17 cellular contexts compared by ENCODE assay signal in genomic region chr3:112744825-112745566, GRCh38.
A peak's percentile ranks its signal among the peaks of the same experiment; 100 is the strongest.
DNase-seq lines count a peak whose midpoint lies in the region; ATAC-seq and TF ChIP-seq lines count a peak whose summit lies in the region.
"Had no signal": no experiment of that assay in that cellular context is flagged by ENCODE, and none has a peak within 500 bp of the region (broad histone marks: within the 10 kb centered on the region; RNA-seq: fewer than 3 reads in every experiment).

No MANE protein-coding gene starts in this region.

- intact Hi-C loops in left lung (cut with DNase I): no loop called here

- H3K36me3 ChIP-seq in left lung: no peaks in the 10 kb centered on the region
- H3K36me3 ChIP-seq: esophagus squamous epithelium, MG63 had no signal

- no peak overlapping the region for H3K4me3 Mint-ChIP-seq in HFFc6
- H3K4me3 Mint-ChIP-seq: activated naive CD8-positive, alpha-beta T cell; activated T-cell treated with anti-CD3 and anti-CD28 coated beads, Interleukin-2, amount 50 U/mL, for 24 hours; dendritic cell treated with granulocyte-macrophage colony-stimulating factor and Interleukin-4, amounts not matched to agents 40 ng/mL and 50 ng/mL, for 4 days had no signal

- no peak overlapping the region for H3K27ac ChIP-seq in left lung
- H3K27ac ChIP-seq: esophagus squamous epithelium had no signal

- DNase-seq in ELF-1 (ENCODE audit: low read depth, low spot score) (peak; percentile 21), choroid plexus epithelial cell (ENCODE audit: low read depth) (peak; percentile 53), left lung (no peak), NCI-H524 treated with DMSO at 0.1 percent for 48 hours (lab: John Stamatoyannopoulos, UW) (no peak), HFFc6 (no peak), SW480 (ENCODE audit: low spot score) (no peak)
- DNase-seq: activated CD4-positive, alpha-beta T cell treated with anti-CD3 and anti-CD28 coated beads, Interleukin-2, amount 50 U/mL, for 48 hours; activated T-cell treated with anti-CD3 and anti-CD28 coated beads, Interleukin-2, amount 50 U/mL, for 24 hours; COR-L47; esophagus squamous epithelium; hippocampal formation; MG63; NCI-H1694 had no signal

- H3K4me1 ChIP-seq in left lung: peaks cover 0 to 7% of the 10 kb centered on the region in 2 donors
- H3K4me1 ChIP-seq: esophagus squamous epithelium had no signal

- H3K27me3 Mint-ChIP-seq in HFFc6 (ENCODE audit: insufficient read depth): no peaks in the 10 kb centered on the region
- H3K27me3 Mint-ChIP-seq: activated naive CD8-positive, alpha-beta T cell; activated T-cell treated with anti-CD3 and anti-CD28 coated beads, Interleukin-2, amount 50 U/mL, for 24 hours; dendritic cell treated with granulocyte-macrophage colony-stimulating factor and Interleukin-4, amounts not matched to agents 40 ng/mL and 50 ng/mL, for 4 days had no signal

- no peaks in the 10 kb centered on the region for H3K36me3 Mint-ChIP-seq in HFFc6 (ENCODE audit: low read depth)
- H3K36me3 Mint-ChIP-seq: activated naive CD8-positive, alpha-beta T cell had no signal

- no peaks in the 10 kb centered on the region for H3K9me3 Mint-ChIP-seq in HFFc6
- H3K9me3 Mint-ChIP-seq: activated T-cell treated with anti-CD3 and anti-CD28 coated beads, Interleukin-2, amount 50 U/mL, for 24 hours; dendritic cell treated with granulocyte-macrophage colony-stimulating factor and Interleukin-4, amounts not matched to agents 40 ng/mL and 50 ng/mL, for 4 days had no signal

- H3K4me3 ChIP-seq in choroid plexus epithelial cell (ENCODE audit: low read depth, low read length) (no peak overlapping the region), left lung (no peak overlapping the region)
- H3K4me3 ChIP-seq: esophagus squamous epithelium, MG63 had no signal

- H3K27ac Mint-ChIP-seq in HFFc6: no peak overlapping the region
- H3K27ac Mint-ChIP-seq: activated naive CD8-positive, alpha-beta T cell; activated T-cell treated with anti-CD3 and anti-CD28 coated beads, Interleukin-2, amount 50 U/mL, for 24 hours; dendritic cell treated with granulocyte-macrophage colony-stimulating factor and Interleukin-4, amounts not matched to agents 40 ng/mL and 50 ng/mL, for 4 days had no signal

- ATAC-seq in HG02852 (IDR thresholded peaks at IDR 0.05; ENCODE audit: unreplicated experiment) (peak; percentile 7), left lung (peak; percentile 39), HG03108 (IDR thresholded peaks at IDR 0.05; ENCODE audit: unreplicated experiment) (no peak)

- no peaks in the 10 kb centered on the region for H3K27me3 ChIP-seq in left lung
- H3K27me3 ChIP-seq: esophagus squamous epithelium, MG63 had no signal

- H3K9me3 ChIP-seq in left lung: no peaks in the 10 kb centered on the region
- H3K9me3 ChIP-seq: esophagus squamous epithelium, MG63 had no signal

- H3K4me1 Mint-ChIP-seq in HFFc6 (ENCODE audit: low read depth): peaks cover 24% of the 10 kb centered on the region

- no peak for TF ChIP-seq CTCF in choroid plexus epithelial cell (conservative IDR thresholded peaks at IDR 0.05; ENCODE audit: low read depth, low read length)
- TF ChIP-seq CTCF in left lung (IDR thresholded peaks at IDR 0.05): no peak
- TF ChIP-seq CTCF in HFFc6 (IDR thresholded peaks at IDR 0.05): no peak

Comparison
In these comparisons a context has a peak if more than half of its experiments do, and no peak if none do; other contexts are left out.
1. DNase-seq: peak in ELF-1 (single experiment) and choroid plexus epithelial cell (single experiment); none in left lung (0 of 2), NCI-H524 treated with DMSO at 0.1 percent for 48 hours (single experiment), HFFc6 (single experiment) and SW480 (single experiment).